8 cellular contexts compared by ENCODE assay signal in genomic region chr5:172496671-172497371, GRCh38. TPM values are rescaled to one million over a fixed set of nuclear protein-coding genes. Genes with fewer than 3 reads are reported as not detected.
DNase-seq lines count a peak whose midpoint lies in the region; ATAC-seq and TF ChIP-seq lines count a peak whose summit lies in the region.

No MANE protein-coding gene starts in this region.

- peak overlapping the region; percentile 51 to 61 (median 58) for H3K27ac ChIP-seq in esophagus muscularis mucosa (replicated peaks in 1 of 4)
- H3K27ac ChIP-seq in OCI-LY7 (ENCODE audit: low read depth, low read length, poor library complexity, severe bottlenecking) = no peak overlapping the region
- no peak overlapping the region for H3K27ac ChIP-seq in mammary epithelial cell (ENCODE audit: insufficient read depth, low read depth, low read length)

- BruUV-seq in OCI-LY7 (replicated peaks; lab: Mats Ljungman, UMichigan) (no TSS peak), mammary epithelial cell (replicated peaks; lab: Mats Ljungman, UMichigan) (no TSS peak)

- H3K79me2 ChIP-seq in OCI-LY7 (ENCODE audit: insufficient read depth, low read depth, low read length) = no peaks in the 10 kb centered on the region
- no peaks in the 10 kb centered on the region for H3K79me2 ChIP-seq in mammary epithelial cell (ENCODE audit: insufficient read depth, low read length)

- H3K9me2 ChIP-seq in OCI-LY7 (ENCODE audit: insufficient read depth, low read length) = no peaks in the 10 kb centered on the region

- H3K4me2 ChIP-seq in OCI-LY7 (ENCODE audit: low read length) (no peak overlapping the region), mammary epithelial cell (ENCODE audit: insufficient read depth, low read depth, low read length) (no peak overlapping the region)

- no peak for TF ChIP-seq POLR2A in esophagus muscularis mucosa (IDR thresholded peaks at IDR 0.05; ENCODE audit: low read depth)

- H3K9me3 ChIP-seq in esophagus muscularis mucosa (no peaks in the 10 kb centered on the region), mucosa of descending colon (no peaks in the 10 kb centered on the region), OCI-LY7 (ENCODE audit: low read length) (no peaks in the 10 kb centered on the region), mammary epithelial cell (replicated peaks; ENCODE audit: insufficient read depth, low read length) (no peaks in the 10 kb centered on the region)

- H3K36me3 ChIP-seq in esophagus muscularis mucosa = no peaks in the 10 kb centered on the region
- H3K36me3 ChIP-seq in mucosa of descending colon (ENCODE audit: low read depth) = no peaks in the 10 kb centered on the region
- no peaks in the 10 kb centered on the region for H3K36me3 ChIP-seq in OCI-LY7 (ENCODE audit: insufficient read depth, low read length)
- no peaks in the 10 kb centered on the region for H3K36me3 ChIP-seq in mammary epithelial cell (ENCODE audit: insufficient read depth, low read length)

- no peak for TF ChIP-seq CTCF in AG10803 (conservative IDR thresholded peaks at IDR 0.05; ENCODE audit: low read length)
- TF ChIP-seq CTCF in esophagus muscularis mucosa (IDR thresholded peaks at IDR 0.05) = no peak
- TF ChIP-seq CTCF in mucosa of descending colon (IDR thresholded peaks at IDR 0.05) = no peak
- TF ChIP-seq CTCF in OCI-LY7 (conservative IDR thresholded peaks at IDR 0.05; ENCODE audit: low read length) = no peak
- no peak for TF ChIP-seq CTCF in mammary epithelial cell (conservative IDR thresholded peaks at IDR 0.05 in 1 of 2, IDR thresholded peaks at IDR 0.05 in 1 of 2; ENCODE audit: extremely low read depth in 1 of 2, insufficient read depth in 1 of 2, low read depth in 1 of 2, low read length in 2 of 2)

- peaks cover 15 to 25% (median 18%) of the 10 kb centered on the region in 4 donors for H3K4me1 ChIP-seq in esophagus muscularis mucosa
- no peaks in the 10 kb centered on the region for H3K4me1 ChIP-seq in mucosa of descending colon (ENCODE audit: low read depth)
- H3K4me1 ChIP-seq in OCI-LY7 (ENCODE audit: insufficient read depth, low read length, poor library complexity, severe bottlenecking) = no peaks in the 10 kb centered on the region
- H3K4me1 ChIP-seq in mammary epithelial cell (ENCODE audit: insufficient read depth, low read length) = no peaks in the 10 kb centered on the region

- TF ChIP-seq EP300 in esophagus muscularis mucosa (IDR thresholded peaks at IDR 0.05) = no peak

- H3K4me3 ChIP-seq in AG10803 (ENCODE audit: low read length) (no peak overlapping the region), esophagus muscularis mucosa (no peak overlapping the region), mucosa of descending colon (no peak overlapping the region), OCI-LY7 (ENCODE audit: low read depth, low read length, poor library complexity, severe bottlenecking) (no peak overlapping the region), mammary epithelial cell (replicated peaks in 1 of 3; ENCODE audit: insufficient read depth in 1 of 3, low read depth in 2 of 3, low read length in 3 of 3) (no peak overlapping the region)

- H4K20me1 ChIP-seq in OCI-LY7 (ENCODE audit: insufficient read depth, low read length) (no peaks in the 10 kb centered on the region), mammary epithelial cell (ENCODE audit: insufficient read depth, low read length) (no peaks in the 10 kb centered on the region)

- in situ Hi-C loops in mammary epithelial cell (cut with MboI; ENCODE audit: low sequenced_read_pairs in 2 of 2) = no loop called here

- CTCF ChIA-PET in OCI-LY7 (lab: Charles Lee; ENCODE audit: unreplicated experiment) = no interaction called here
- CTCF ChIA-PET in mammary epithelial cell (lab: Charles Lee; ENCODE audit: low non-redundant PET) = no interaction called here

- DNase-seq in AG10803 (ENCODE audit: low read depth) (peak; percentile 55), RPMI7951 (ENCODE audit: low read depth) (peak; percentile 47), esophagus muscularis mucosa (ENCODE audit: extremely low spot score) (peak; percentile 92), mucosa of descending colon (no peak), NCI-H510A treated with DMSO at 0.1 percent for 48 hours (lab: John Stamatoyannopoulos, UW) (no peak), iPS-NIHi11 (ENCODE audit: low spot score) (no peak), OCI-LY7 (ENCODE audit: low spot score) (no peak), mammary epithelial cell (no peak)

- intact Hi-C loops in esophagus muscularis mucosa (cut with DNase I) (no loop called here), mucosa of descending colon (cut with DNase I, micrococcal nuclease) (no loop called here), OCI-LY7 (cut with micrococcal nuclease; ENCODE audit: unreplicated experiment) (no loop called here), mammary epithelial cell (cut with micrococcal nuclease) (no loop called here)

- no peak overlapping the region for H2AFZ ChIP-seq in OCI-LY7 (ENCODE audit: low read length)
- no peak overlapping the region for H2AFZ ChIP-seq in mammary epithelial cell (ENCODE audit: low read depth, low read length)

- no peak overlapping the region for H3K9ac ChIP-seq in mammary epithelial cell (ENCODE audit: insufficient read depth, low read length)

- H3K27me3 ChIP-seq in esophagus muscularis mucosa (no peaks in the 10 kb centered on the region), mammary epithelial cell (ENCODE audit: insufficient read depth, low read length) (no peaks in the 10 kb centered on the region)

- ATAC-seq in mucosa of descending colon = peak; percentile 42

- dilution Hi-C loops in mammary epithelial cell (cut with HindIII; ENCODE audit: low sequenced_read_pairs) = no loop called here

- POLR2A ChIA-PET in OCI-LY7 (lab: Charles Lee) = no interaction called here

- WGBS in esophagus muscularis mucosa = 45% methylated on average over 11 of the region's 12 CpGs
- WGBS in mammary epithelial cell (ENCODE audit: low coverage, missing lambda C conversion rate) = 67% methylated on average over 8 of the region's 12 CpGs

RNA-seq across cellular contexts. Expression of gene SH3PXD2B, which starts 42.5 kb away (rescaled TPM):
- 13.8 and 18.5 TPM in 2 replicates for total RNA-seq in RPMI7951 (2014; rRNA removed; shearing (Covaris generic))
- total RNA-seq in esophagus muscularis mucosa = 10 to 100 TPM; 41.5 to 66.5 (median 49.2) TPM
- total RNA-seq in mucosa of descending colon = 10 to 100 TPM in 2 of 3 donors, 1 to 10 TPM in 1; 5.4 to 28.7 (median 19.9) TPM
- not detected in 2 replicates for total RNA-seq in OCI-LY7 (2014; rRNA removed; shearing (Covaris generic))
- 0.10 and 0.11 TPM in 2 replicates for total RNA-seq in OCI-LY7 (2022)
- total RNA-seq in mammary epithelial cell = 10 to 100 TPM; 19.2 to 25.1 TPM
- 14.1 TPM for polyA plus RNA-seq in mammary epithelial cell
- 33.7 TPM for polyA minus RNA-seq in mammary epithelial cell

Comparison
In these comparisons a context has a peak if more than half of its experiments do, and no peak if none do; other contexts are left out.
1. DNase-seq: peak in AG10803 (single experiment), RPMI7951 (single experiment) and esophagus muscularis mucosa (single experiment); none in mucosa of descending colon (0 of 3), NCI-H510A treated with DMSO at 0.1 percent for 48 hours (single experiment), iPS-NIHi11 (single experiment), OCI-LY7 (single experiment) and mammary epithelial cell (single experiment).
2. H3K27ac ChIP-seq: peak in esophagus muscularis mucosa (4 of 4); none in OCI-LY7 (single experiment) and mammary epithelial cell (single experiment).
3. RNA of gene SH3PXD2B, which starts 42.5 kb away (total RNA-seq): 41.5 to 66.5 TPM in esophagus muscularis mucosa, 19.2 to 25.1 TPM in mammary epithelial cell, 5.4 to 28.7 TPM in mucosa of descending colon and 13.8 to 18.5 TPM in RPMI7951; 0.10 to 0.11 TPM in OCI-LY7; every median in the first group is over 4 times any median in the second.